In genomic region chr3:152333928-152334327, GRCh38 we compare ENCODE assay signal across 22 cellular contexts.
A peak's percentile ranks its signal among the peaks of the same experiment; 100 is the strongest.
DNase-seq lines count a peak whose midpoint lies in the region; ATAC-seq lines count a peak whose summit lies in the region.
"Had no signal": no experiment of that assay in that cellular context is flagged by ENCODE, and none has a peak within 500 bp of the region (broad histone marks: within the 10 kb centered on the region; RNA-seq: fewer than 3 reads in every experiment).

No MANE protein-coding gene starts in this region.

- ATAC-seq in stimulated activated naive CD8-positive, alpha-beta T cell treated with anti-CD3 and anti-CD28 coated beads, Interleukin-15, Interleukin-2, amounts not matched to agents 100 U/mL and 50 U/mL, for 24 hours: no peak
- no peak for ATAC-seq in naive thymus-derived CD4-positive, alpha-beta T cell
- ATAC-seq in GM18909 (IDR thresholded peaks at IDR 0.05; ENCODE audit: poor library complexity, unreplicated experiment) (no peak), HG03460 (IDR thresholded peaks at IDR 0.05; ENCODE audit: unreplicated experiment) (no peak)
- ATAC-seq: GM23338, right cardiac atrium had no signal

- intact Hi-C loops in naive thymus-derived CD4-positive, alpha-beta T cell (cut with micrococcal nuclease): loop anchor here in 1 of 2 donors (2.0 kb wide), 2 partner anchors 15 kb away; no protein-coding TSS in a partner anchor

- peaks cover 51 to 56% of the 10 kb centered on the region in 2 donors for H3K4me1 ChIP-seq in naive thymus-derived CD4-positive, alpha-beta T cell (ENCODE audit: control insufficient read depth in 2 of 2, insufficient read depth in 2 of 2, low read length in 2 of 2)
- H3K4me1 ChIP-seq: breast epithelium had no signal

- peak overlapping the region; percentile 85 for H3K27ac Mint-ChIP-seq in stimulated activated naive CD8-positive, alpha-beta T cell treated with anti-CD3 and anti-CD28 coated beads, Interleukin-15, Interleukin-2, amounts not matched to agents 100 ng/mL and 50 ng/mL, for 24 hours
- peak overlapping the region; percentile 92 for H3K27ac Mint-ChIP-seq in activated naive CD8-positive, alpha-beta T cell
- peak overlapping the region in 8 of 9 donors; percentile 6 to 77 (median 54) for H3K27ac Mint-ChIP-seq in naive thymus-derived CD4-positive, alpha-beta T cell
- H3K27ac Mint-ChIP-seq: dendritic cell treated with granulocyte-macrophage colony-stimulating factor and Interleukin-4, amounts not matched to agents 40 ng/mL and 50 ng/mL, for 4 days; GM23338 had no signal

- CTCF ChIA-PET in naive thymus-derived CD4-positive, alpha-beta T cell (lab: Charles Lee): no interaction called here

- no peaks in the 10 kb centered on the region for H3K9me3 Mint-ChIP-seq in stimulated activated naive CD8-positive, alpha-beta T cell treated with anti-CD3 and anti-CD28 coated beads, Interleukin-15, Interleukin-2, amounts not matched to agents 100 ng/mL and 50 ng/mL, for 24 hours
- H3K9me3 Mint-ChIP-seq in activated naive CD8-positive, alpha-beta T cell (ENCODE audit: low read depth): no peaks in the 10 kb centered on the region
- H3K9me3 Mint-ChIP-seq in naive thymus-derived CD4-positive, alpha-beta T cell: peaks cover 0 to 5% (median 0%) of the 10 kb centered on the region in 11 donors
- H3K9me3 Mint-ChIP-seq: dendritic cell treated with granulocyte-macrophage colony-stimulating factor and Interleukin-4, amounts not matched to agents 40 ng/mL and 50 ng/mL, for 4 days; GM23338 had no signal

- no peak for DNase-seq in stimulated activated naive CD8-positive, alpha-beta T cell treated with anti-CD3 and anti-CD28 coated beads, Interleukin-15, Interleukin-2, amounts not matched to agents 100 U/mL and 50 U/mL, for 24 hours
- DNase-seq in naive thymus-derived CD4-positive, alpha-beta T cell: no peak
- DNase-seq in NCI-H1105 (lab: John Stamatoyannopoulos, UW): no peak
- no peak for DNase-seq in NCI-H2029 treated with DMSO at 0.1 percent for 48 hours (lab: John Stamatoyannopoulos, UW)
- DNase-seq: DMS153, GDM1, NCI-H1092, NCI-H2081 treated with DMSO at 0.1 percent for 48 hours, NCI-H446, occipital lobe, Peyer's patch, right cardiac atrium, testis had no signal

- peaks cover 66% of the 10 kb centered on the region for H3K36me3 Mint-ChIP-seq in stimulated activated naive CD8-positive, alpha-beta T cell treated with anti-CD3 and anti-CD28 coated beads, Interleukin-15, Interleukin-2, amounts not matched to agents 100 ng/mL and 50 ng/mL, for 24 hours (ENCODE audit: low read depth)
- peaks cover 16% of the 10 kb centered on the region for H3K36me3 Mint-ChIP-seq in activated naive CD8-positive, alpha-beta T cell
- peaks cover 9 to 56% (median 32%) of the 10 kb centered on the region in 5 donors for H3K36me3 Mint-ChIP-seq in naive thymus-derived CD4-positive, alpha-beta T cell

- H3K27me3 Mint-ChIP-seq in stimulated activated naive CD8-positive, alpha-beta T cell treated with anti-CD3 and anti-CD28 coated beads, Interleukin-15, Interleukin-2, amounts not matched to agents 100 ng/mL and 50 ng/mL, for 24 hours: no peaks in the 10 kb centered on the region
- H3K27me3 Mint-ChIP-seq in activated naive CD8-positive, alpha-beta T cell: no peaks in the 10 kb centered on the region
- H3K27me3 Mint-ChIP-seq in naive thymus-derived CD4-positive, alpha-beta T cell: no peaks in the 10 kb centered on the region
- H3K27me3 Mint-ChIP-seq: dendritic cell treated with granulocyte-macrophage colony-stimulating factor and Interleukin-4, amounts not matched to agents 40 ng/mL and 50 ng/mL, for 4 days had no signal

- peaks cover 4 to 15% (median 6%) of the 10 kb centered on the region in 3 experiments for H3K36me3 ChIP-seq in naive thymus-derived CD4-positive, alpha-beta T cell (ENCODE audit: control insufficient read depth in 2 of 3, insufficient read depth in 3 of 3, low read length in 3 of 3)
- H3K36me3 ChIP-seq: breast epithelium had no signal

- H3K4me1 Mint-ChIP-seq in stimulated activated naive CD8-positive, alpha-beta T cell treated with anti-CD3 and anti-CD28 coated beads, Interleukin-15, Interleukin-2, amounts not matched to agents 100 ng/mL and 50 ng/mL, for 24 hours (ENCODE audit: low read depth): peaks cover 87% of the 10 kb centered on the region
- H3K4me1 Mint-ChIP-seq in activated naive CD8-positive, alpha-beta T cell (ENCODE audit: low read depth): peaks cover 84% of the 10 kb centered on the region
- H3K4me1 Mint-ChIP-seq in naive thymus-derived CD4-positive, alpha-beta T cell: peaks cover 57 to 96% (median 89%) of the 10 kb centered on the region in 7 donors

- H3K4me3 Mint-ChIP-seq in stimulated activated naive CD8-positive, alpha-beta T cell treated with anti-CD3 and anti-CD28 coated beads, Interleukin-15, Interleukin-2, amounts not matched to agents 100 ng/mL and 50 ng/mL, for 24 hours: peak overlapping the region; percentile 2
- H3K4me3 Mint-ChIP-seq in activated naive CD8-positive, alpha-beta T cell: no peak overlapping the region
- peak overlapping the region in 7 of 10 donors; percentile 17 to 74 (median 52) for H3K4me3 Mint-ChIP-seq in naive thymus-derived CD4-positive, alpha-beta T cell
- H3K4me3 Mint-ChIP-seq: dendritic cell treated with granulocyte-macrophage colony-stimulating factor and Interleukin-4, amounts not matched to agents 40 ng/mL and 50 ng/mL, for 4 days; GM23338 had no signal

- H3K9me3 ChIP-seq in naive thymus-derived CD4-positive, alpha-beta T cell (ENCODE audit: control insufficient read depth in 2 of 3, low read length in 3 of 3): no peaks in the 10 kb centered on the region
- H3K9me3 ChIP-seq: breast epithelium, Peyer's patch, SJSA1, testis had no signal

- POLR2A ChIA-PET in naive thymus-derived CD4-positive, alpha-beta T cell (lab: Charles Lee): interaction anchor here (0.7 to 1.0 kb wide), 4 partner anchors 42 to 91 kb away, joined by 3 to 4 read pairs (median 3); no protein-coding TSS in a partner anchor

- H3K27ac ChIP-seq in naive thymus-derived CD4-positive, alpha-beta T cell (ENCODE audit: low read depth, low read length): peak overlapping the region; percentile 23
- H3K27ac ChIP-seq: SJSA1, testis had no signal

- H3K27me3 ChIP-seq in naive thymus-derived CD4-positive, alpha-beta T cell (ENCODE audit: control insufficient read depth in 2 of 2, insufficient read depth in 2 of 2, low read length in 2 of 2): no peaks in the 10 kb centered on the region
- H3K27me3 ChIP-seq: breast epithelium, Peyer's patch, SJSA1, testis had no signal

- no peak overlapping the region for H3K4me3 ChIP-seq in naive thymus-derived CD4-positive, alpha-beta T cell (ENCODE audit: low read length)
- H3K4me3 ChIP-seq: breast epithelium, GM23338, lung, Peyer's patch, SJSA1, testis had no signal
